In the genomic region with DNA sequence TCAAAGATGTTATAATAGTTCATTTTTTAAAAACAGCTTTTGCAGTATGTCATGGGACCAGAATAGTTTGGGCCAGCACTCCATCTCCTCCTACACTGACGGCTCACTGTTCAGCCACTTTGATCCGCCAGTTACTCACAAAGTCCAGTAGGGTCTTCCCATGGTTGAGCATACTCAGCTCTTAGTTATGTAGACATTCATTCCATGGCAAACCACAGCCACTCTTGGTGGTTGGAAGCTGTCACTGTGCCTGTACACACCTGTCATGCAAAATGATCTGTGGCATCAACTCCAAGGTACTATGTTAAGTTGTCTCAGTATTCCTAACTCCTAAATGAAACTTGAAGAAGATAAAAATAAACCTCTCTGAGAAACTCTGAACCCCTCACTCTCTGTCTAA, we compare ENCODE assay signal across 18 cellular contexts.
DNase-seq lines count a peak whose midpoint lies in the region; ATAC-seq and TF ChIP-seq lines count a peak whose summit lies in the region.
"Had no signal": no experiment of that assay in that cellular context is flagged by ENCODE, and none has a peak within 500 bp of the region (broad histone marks: within the 10 kb centered on the region; RNA-seq: fewer than 3 reads in every experiment).

No MANE protein-coding gene starts in this region.

- intact Hi-C loops in activated CD8-positive, alpha-beta T cell treated with anti-CD3 and anti-CD28 coated beads for 36 hours (cut with micrococcal nuclease), result no loop called here
- intact Hi-C loops in activated CD4-positive, alpha-beta T cell treated with anti-CD3 and anti-CD28 coated beads, Interleukin-2, amount 10 ng/mL, durations not matched to agents 24 days and 14 days (cut with micrococcal nuclease), result no loop called here

- no peak overlapping the region for H3K4me3 Mint-ChIP-seq in activated CD8-positive, alpha-beta T cell treated with anti-CD3 and anti-CD28 coated beads for 36 hours
- no peak overlapping the region for H3K4me3 Mint-ChIP-seq in activated CD8-positive, alpha-beta T cell treated with anti-CD3 and anti-CD28 coated beads, Interleukin-2, amount 10 ng/mL, durations not matched to agents 7 days and 5 days
- no peak overlapping the region for H3K4me3 Mint-ChIP-seq in stimulated activated naive CD8-positive, alpha-beta T cell treated with anti-CD3 and anti-CD28 coated beads, Interleukin-15, amount 100 ng/mL, for 72 hours
- H3K4me3 Mint-ChIP-seq in activated CD4-positive, alpha-beta T cell treated with anti-CD3 and anti-CD28 coated beads, Interleukin-2, amount 10 ng/mL, durations not matched to agents 24 days and 14 days, result no peak overlapping the region
- H3K4me3 Mint-ChIP-seq: activated T-helper 1 cell treated with anti-CD3 and anti-CD28 coated beads, Interleukin-12 subunit alpha, Interleukin-12 subunit beta, Interleukin-2, Interleukin-4 antibody, amounts not matched to agents 30 ng/mL and 10 ng/mL and 1 ng/mL, durations not matched to agents 14 hours and 24 hours and 36 hours; CD8-positive, alpha-beta memory T cell; natural killer cell treated with Interleukin-12 subunit alpha and Interleukin-12 subunit beta and Interleukin-15 and Interleukin-18, amount 100 ng/mL, for 72 hours had no signal

- no peaks in the 10 kb centered on the region for H3K9me3 Mint-ChIP-seq in activated CD8-positive, alpha-beta T cell treated with anti-CD3 and anti-CD28 coated beads for 36 hours
- H3K9me3 Mint-ChIP-seq in activated CD8-positive, alpha-beta T cell treated with anti-CD3 and anti-CD28 coated beads, Interleukin-2, amount 10 ng/mL, durations not matched to agents 7 days and 5 days (ENCODE audit: insufficient read depth), result no peaks in the 10 kb centered on the region
- no peaks in the 10 kb centered on the region for H3K9me3 Mint-ChIP-seq in stimulated activated naive CD8-positive, alpha-beta T cell treated with anti-CD3 and anti-CD28 coated beads, Interleukin-15, amount 100 ng/mL, for 72 hours
- no peaks in the 10 kb centered on the region for H3K9me3 Mint-ChIP-seq in activated CD4-positive, alpha-beta T cell treated with anti-CD3 and anti-CD28 coated beads, Interleukin-2, amount 10 ng/mL, durations not matched to agents 24 days and 14 days
- H3K9me3 Mint-ChIP-seq: activated T-helper 1 cell treated with anti-CD3 and anti-CD28 coated beads, Interleukin-12 subunit alpha, Interleukin-12 subunit beta, Interleukin-2, Interleukin-4 antibody, amounts not matched to agents 30 ng/mL and 10 ng/mL and 1 ng/mL, durations not matched to agents 14 hours and 24 hours and 36 hours; CD8-positive, alpha-beta memory T cell; natural killer cell treated with Interleukin-12 subunit alpha and Interleukin-12 subunit beta and Interleukin-15 and Interleukin-18, amount 100 ng/mL, for 72 hours had no signal

- H3K27me3 Mint-ChIP-seq in activated CD8-positive, alpha-beta T cell treated with anti-CD3 and anti-CD28 coated beads for 36 hours, result no peaks in the 10 kb centered on the region
- H3K27me3 Mint-ChIP-seq in activated CD8-positive, alpha-beta T cell treated with anti-CD3 and anti-CD28 coated beads, Interleukin-2, amount 10 ng/mL, durations not matched to agents 7 days and 5 days (ENCODE audit: low read depth), result no peaks in the 10 kb centered on the region
- no peaks in the 10 kb centered on the region for H3K27me3 Mint-ChIP-seq in stimulated activated naive CD8-positive, alpha-beta T cell treated with anti-CD3 and anti-CD28 coated beads, Interleukin-15, amount 100 ng/mL, for 72 hours
- H3K27me3 Mint-ChIP-seq in activated CD4-positive, alpha-beta T cell treated with anti-CD3 and anti-CD28 coated beads, Interleukin-2, amount 10 ng/mL, durations not matched to agents 24 days and 14 days, result no peaks in the 10 kb centered on the region
- H3K27me3 Mint-ChIP-seq: CD8-positive, alpha-beta memory T cell; natural killer cell treated with Interleukin-12 subunit alpha and Interleukin-12 subunit beta and Interleukin-15 and Interleukin-18, amount 100 ng/mL, for 72 hours; progenitor cell of endocrine pancreas had no signal

- DNase-seq in activated CD8-positive, alpha-beta T cell treated with anti-CD3 and anti-CD28 coated beads for 36 hours, result peak; percentile 26
- no peak for DNase-seq in activated CD8-positive, alpha-beta T cell treated with anti-CD3 and anti-CD28 coated beads, Interleukin-2, amount 10 ng/mL, durations not matched to agents 7 days and 5 days
- DNase-seq in SW480 (ENCODE audit: low spot score) (peak; percentile 73), islet precursor cell (peak; percentile 83), SKM-1 treated with dmso at 0.1 percent for 144 hours (lab: John Stamatoyannopoulos, UW; ENCODE audit: unreplicated experiment) (no peak)
- DNase-seq in stimulated activated naive CD8-positive, alpha-beta T cell treated with anti-CD3 and anti-CD28 coated beads, Interleukin-15, amount 100 ng/mL, for 72 hours, result peak in 1 of 2 donors; percentile 12
- no peak for DNase-seq in activated CD4-positive, alpha-beta T cell treated with anti-CD3 and anti-CD28 coated beads, Interleukin-2, amount 10 ng/mL, durations not matched to agents 24 days and 14 days
- DNase-seq: activated CD4-positive, alpha-beta T cell treated with anti-CD3 and anti-CD28 coated beads, Interleukin-2, amount 50 U/mL, for 48 hours; adrenal gland; CD8-positive, alpha-beta memory T cell; foreskin melanocyte; lower lobe of right lung; MM.1S; NCI-H1930 had no signal

- no peak overlapping the region for H3K27ac Mint-ChIP-seq in activated CD8-positive, alpha-beta T cell treated with anti-CD3 and anti-CD28 coated beads for 36 hours
- H3K27ac Mint-ChIP-seq in activated CD8-positive, alpha-beta T cell treated with anti-CD3 and anti-CD28 coated beads, Interleukin-2, amount 10 ng/mL, durations not matched to agents 7 days and 5 days, result no peak overlapping the region
- no peak overlapping the region for H3K27ac Mint-ChIP-seq in stimulated activated naive CD8-positive, alpha-beta T cell treated with anti-CD3 and anti-CD28 coated beads, Interleukin-15, amount 100 ng/mL, for 72 hours
- H3K27ac Mint-ChIP-seq in activated CD4-positive, alpha-beta T cell treated with anti-CD3 and anti-CD28 coated beads, Interleukin-2, amount 10 ng/mL, durations not matched to agents 24 days and 14 days, result no peak overlapping the region
- H3K27ac Mint-ChIP-seq: activated T-helper 1 cell treated with anti-CD3 and anti-CD28 coated beads, Interleukin-12 subunit alpha, Interleukin-12 subunit beta, Interleukin-2, Interleukin-4 antibody, amounts not matched to agents 30 ng/mL and 10 ng/mL and 1 ng/mL, durations not matched to agents 14 hours and 24 hours and 36 hours; CD8-positive, alpha-beta memory T cell; natural killer cell treated with Interleukin-12 subunit alpha and Interleukin-12 subunit beta and Interleukin-15 and Interleukin-18, amount 100 ng/mL, for 72 hours; progenitor cell of endocrine pancreas had no signal

- TF ChIP-seq CTCF in activated CD8-positive, alpha-beta T cell treated with anti-CD3 and anti-CD28 coated beads for 36 hours (IDR thresholded peaks at IDR 0.05), result no peak

- H3K4me1 Mint-ChIP-seq in activated CD8-positive, alpha-beta T cell treated with anti-CD3 and anti-CD28 coated beads for 36 hours (ENCODE audit: low read depth), result peaks cover 12% of the 10 kb centered on the region
- no peaks in the 10 kb centered on the region for H3K4me1 Mint-ChIP-seq in activated CD8-positive, alpha-beta T cell treated with anti-CD3 and anti-CD28 coated beads, Interleukin-2, amount 10 ng/mL, durations not matched to agents 7 days and 5 days (ENCODE audit: low read depth)
- peaks cover 13% of the 10 kb centered on the region for H3K4me1 Mint-ChIP-seq in stimulated activated naive CD8-positive, alpha-beta T cell treated with anti-CD3 and anti-CD28 coated beads, Interleukin-15, amount 100 ng/mL, for 72 hours
- no peaks in the 10 kb centered on the region for H3K4me1 Mint-ChIP-seq in activated CD4-positive, alpha-beta T cell treated with anti-CD3 and anti-CD28 coated beads, Interleukin-2, amount 10 ng/mL, durations not matched to agents 24 days and 14 days

- POLR2A ChIA-PET in activated CD8-positive, alpha-beta T cell treated with anti-CD3 and anti-CD28 coated beads for 36 hours (lab: Charles Lee), result no interaction called here
- POLR2A ChIA-PET in activated CD8-positive, alpha-beta T cell treated with anti-CD3 and anti-CD28 coated beads, Interleukin-2, amount 10 ng/mL, durations not matched to agents 7 days and 5 days (lab: Charles Lee), result no interaction called here

- CTCF ChIA-PET in activated CD8-positive, alpha-beta T cell treated with anti-CD3 and anti-CD28 coated beads for 36 hours (lab: Charles Lee), result no interaction called here
- CTCF ChIA-PET in activated CD8-positive, alpha-beta T cell treated with anti-CD3 and anti-CD28 coated beads, Interleukin-2, amount 10 ng/mL, durations not matched to agents 7 days and 5 days (lab: Charles Lee), result no interaction called here

- H3K36me3 Mint-ChIP-seq in activated CD8-positive, alpha-beta T cell treated with anti-CD3 and anti-CD28 coated beads for 36 hours (ENCODE audit: low read depth), result peaks cover 1% of the 10 kb centered on the region
- H3K36me3 Mint-ChIP-seq in activated CD8-positive, alpha-beta T cell treated with anti-CD3 and anti-CD28 coated beads, Interleukin-2, amount 10 ng/mL, durations not matched to agents 7 days and 5 days (ENCODE audit: low read depth), result no peaks in the 10 kb centered on the region
- H3K36me3 Mint-ChIP-seq in activated CD4-positive, alpha-beta T cell treated with anti-CD3 and anti-CD28 coated beads, Interleukin-2, amount 10 ng/mL, durations not matched to agents 24 days and 14 days (ENCODE audit: low read depth), result no peaks in the 10 kb centered on the region
- H3K36me3 Mint-ChIP-seq: natural killer cell treated with Interleukin-12 subunit alpha and Interleukin-12 subunit beta and Interleukin-15 and Interleukin-18, amount 100 ng/mL, for 72 hours had no signal

- ATAC-seq in activated CD8-positive, alpha-beta T cell treated with anti-CD3 and anti-CD28 coated beads for 36 hours, result no peak
- no peak for ATAC-seq in activated CD8-positive, alpha-beta T cell treated with anti-CD3 and anti-CD28 coated beads, Interleukin-2, amount 10 ng/mL, durations not matched to agents 7 days and 5 days
- ATAC-seq in stimulated activated naive CD8-positive, alpha-beta T cell treated with anti-CD3 and anti-CD28 coated beads, Interleukin-15, amount 100 ng/mL, for 72 hours, result peak; percentile 69
- no peak for ATAC-seq in HG03378 (IDR thresholded peaks at IDR 0.05; ENCODE audit: unreplicated experiment)
- ATAC-seq: lower lobe of right lung; natural killer cell treated with Interleukin-12 subunit alpha and Interleukin-12 subunit beta and Interleukin-15 and Interleukin-18, amount 100 ng/mL, for 72 hours had no signal

Comparison
In these comparisons a context has a peak if more than half of its experiments do, and no peak if none do; other contexts are left out.
1. DNase-seq: peak in activated CD8-positive, alpha-beta T cell treated with anti-CD3 and anti-CD28 coated beads for 36 hours (single experiment), SW480 (single experiment) and islet precursor cell (single experiment); none in activated CD8-positive, alpha-beta T cell treated with anti-CD3 and anti-CD28 coated beads, Interleukin-2, amount 10 ng/mL, durations not matched to agents 7 days and 5 days (single experiment), SKM-1 treated with dmso at 0.1 percent for 144 hours (single experiment) and activated CD4-positive, alpha-beta T cell treated with anti-CD3 and anti-CD28 coated beads, Interleukin-2, amount 10 ng/mL, durations not matched to agents 24 days and 14 days (single experiment).